In genomic region chr6:107957165-107957908, GRCh38 we compare ENCODE assay signal across 1 cellular context.
TF ChIP-seq lines count a peak whose summit lies in the region.

No MANE protein-coding gene starts in this region.

TF ChIP-seq in HEK293, 187 proteins besides CTCF, POLR2A, EP300 and RAD21 (continued from another document):
- peak; percentile 21; the same call in 1 of the 2 replicates for TF ChIP-seq PRDM6 (tag by site-specific recombination; IDR thresholded peaks at IDR 0.05)
- TF ChIP-seq MZF1 (tag by site-specific recombination; IDR thresholded peaks at IDR 0.05; ENCODE audit: borderline replicate concordance) = peak; percentile 47; the same call in 1 of the 2 replicates
- no peak for TF ChIP-seq ZNF148 (tag by site-specific recombination; IDR thresholded peaks at IDR 0.05; ENCODE audit: borderline replicate concordance)
- TF ChIP-seq ZNF248 (tag by site-specific recombination; IDR thresholded peaks at IDR 0.05) = no peak
- peak; percentile 39; the same call in 1 of the 2 replicates for TF ChIP-seq ZBTB11 (tag by site-specific recombination; conservative IDR thresholded peaks at IDR 0.05; ENCODE audit: low read depth)
- TF ChIP-seq ZNF112 (tag by site-specific recombination; IDR thresholded peaks at IDR 0.05) = no peak
- TF ChIP-seq ZNF24 (tag by site-specific recombination; IDR thresholded peaks at IDR 0.05) = 0 out of 2 replicates have a peak, but pooled peaks have one; percentile 53
- TF ChIP-seq ZNF362 (tag by site-specific recombination; IDR thresholded peaks at IDR 0.05) = peak; percentile 98
- peak; percentile 23; the same call in 1 of the 2 replicates for TF ChIP-seq ZBTB20 (tag by site-specific recombination; IDR thresholded peaks at IDR 0.05)
- TF ChIP-seq PRDM4 (tag by site-specific recombination; IDR thresholded peaks at IDR 0.05) = no peak
- no peak for TF ChIP-seq ZNF660 (tag by site-specific recombination; IDR thresholded peaks at IDR 0.05)
- TF ChIP-seq ZNF600 (tag by site-specific recombination; IDR thresholded peaks at IDR 0.05) = peak; percentile 59
- TF ChIP-seq ZNF366 (tag by site-specific recombination; conservative IDR thresholded peaks at IDR 0.05) = no peak
- TF ChIP-seq ZNF560 (tag by site-specific recombination; IDR thresholded peaks at IDR 0.05; ENCODE audit: borderline replicate concordance) = no peak
- TF ChIP-seq ZNF610 (tag by site-specific recombination; IDR thresholded peaks at IDR 0.05; ENCODE audit: borderline replicate concordance) = no peak
- peak; percentile 64; the same call in 1 of the 2 replicates for TF ChIP-seq ZNF335 (tag by site-specific recombination; conservative IDR thresholded peaks at IDR 0.05)
- 0 out of 2 replicates have a peak, but pooled peaks have one; percentile 53 for TF ChIP-seq ZNF561 (tag by site-specific recombination; IDR thresholded peaks at IDR 0.05; ENCODE audit: borderline replicate concordance)
- no peak for TF ChIP-seq ZNF280D (tag by site-specific recombination; IDR thresholded peaks at IDR 0.05)
- peak; percentile 50 for TF ChIP-seq SP2 (tag by site-specific recombination; IDR thresholded peaks at IDR 0.05)
- TF ChIP-seq ZBTB17 (tag by site-specific recombination; IDR thresholded peaks at IDR 0.05) = no peak
- no peak for TF ChIP-seq ZNF174 (tag by site-specific recombination; IDR thresholded peaks at IDR 0.05)
